In genomic region chr18:79394438-79395307, GRCh38 we compare ENCODE assay signal across 8 cellular contexts.
DNase-seq lines count a peak whose midpoint lies in the region; ATAC-seq and TF ChIP-seq lines count a peak whose summit lies in the region.

No MANE protein-coding gene starts in this region.

- DNase-seq in AG04449 (ENCODE audit: low read depth, low spot score), result no peak
- peak; percentile 87 for DNase-seq in activated CD4-positive, alpha-beta T cell treated with anti-CD3 and anti-CD28 coated beads for 48 hours
- DNase-seq in GF-D8 (lab: John Stamatoyannopoulos, UW), result no peak

- no peaks in the 10 kb centered on the region for H3K9me3 Mint-ChIP-seq in stimulated activated memory B cell treated with anti-CD40 and anti-IgM and Interleukin-4, amounts not matched to agents 10 μg/mL and 1 μg/mL and 100 μg/mL, for 72 hours

- ATAC-seq in HG03175 (IDR thresholded peaks at IDR 0.05; ENCODE audit: unreplicated experiment) (peak; percentile 9), GM18873 (IDR thresholded peaks at IDR 0.05; ENCODE audit: low FRiP score, unreplicated experiment) (no peak)
- ATAC-seq in stimulated activated memory B cell treated with anti-CD40 and anti-IgM and Interleukin-4, amounts not matched to agents 10 μg/mL and 1 μg/mL and 100 μg/mL, for 72 hours, result peak; percentile 51

- CTCF ChIA-PET in AG04449 (lab: Yijun Ruan, JAX), result interaction anchor here (1.0 to 2.7 kb wide), 3 partner anchors 10 to 134 kb away, joined by 3 to 32 read pairs (median 21); no protein-coding TSS in a partner anchor

- H3K4me3 Mint-ChIP-seq in stimulated activated memory B cell treated with anti-CD40 and anti-IgM and Interleukin-4, amounts not matched to agents 10 μg/mL and 1 μg/mL and 100 μg/mL, for 72 hours, result peak overlapping the region; percentile 74

- H3K36me3 ChIP-seq in duodenal mucosa (ENCODE audit: control insufficient read depth in 1 of 2, insufficient read depth in 2 of 2, low read length in 2 of 2), result no peaks in the 10 kb centered on the region
- H3K36me3 ChIP-seq in mucosa of stomach (ENCODE audit: control insufficient read depth, insufficient read depth, low read length), result no peaks in the 10 kb centered on the region

- TF ChIP-seq CTCF in AG04449 (IDR thresholded peaks at IDR 0.05; ENCODE audit: insufficient read depth, low read length, missing control alignments), result no peak

- H3K4me3 ChIP-seq in AG04449 (ENCODE audit: low read depth, low read length) (peak overlapping the region; percentile 8; the same call in 1 of the 2 replicates), duodenal mucosa (ENCODE audit: low read depth in 1 of 2, low read length in 2 of 2) (peak overlapping the region; percentile 53 to 56), mucosa of stomach (ENCODE audit: low read length) (no peak overlapping the region)

- no peaks in the 10 kb centered on the region for H3K9me3 ChIP-seq in duodenal mucosa (ENCODE audit: control insufficient read depth in 1 of 2, low read length in 2 of 2)
- H3K9me3 ChIP-seq in mucosa of stomach (ENCODE audit: control insufficient read depth, low read length), result no peaks in the 10 kb centered on the region

- H3K27me3 Mint-ChIP-seq in stimulated activated memory B cell treated with anti-CD40 and anti-IgM and Interleukin-4, amounts not matched to agents 10 μg/mL and 1 μg/mL and 100 μg/mL, for 72 hours, result no peaks in the 10 kb centered on the region

- H3K27me3 ChIP-seq in duodenal mucosa (ENCODE audit: control insufficient read depth in 1 of 2, insufficient read depth in 2 of 2, low read length in 2 of 2), result peaks cover 18 to 46% of the 10 kb centered on the region in 2 donors
- peaks cover 53% of the 10 kb centered on the region for H3K27me3 ChIP-seq in mucosa of stomach (ENCODE audit: control insufficient read depth, insufficient read depth, low read length)

- peaks cover 10 to 22% of the 10 kb centered on the region in 2 donors for H3K4me1 ChIP-seq in duodenal mucosa (ENCODE audit: control insufficient read depth in 1 of 2, insufficient read depth in 2 of 2, low read length in 2 of 2)
- H3K4me1 ChIP-seq in mucosa of stomach (ENCODE audit: control insufficient read depth, insufficient read depth, low read length), result peaks cover 18% of the 10 kb centered on the region

- peak overlapping the region; percentile 92 for H3K27ac Mint-ChIP-seq in stimulated activated memory B cell treated with anti-CD40 and anti-IgM and Interleukin-4, amounts not matched to agents 10 μg/mL and 1 μg/mL and 100 μg/mL, for 72 hours

- peaks cover 40% of the 10 kb centered on the region for H3K4me1 Mint-ChIP-seq in stimulated activated memory B cell treated with anti-CD40 and anti-IgM and Interleukin-4, amounts not matched to agents 10 μg/mL and 1 μg/mL and 100 μg/mL, for 72 hours

- peaks cover 12% of the 10 kb centered on the region for H3K36me3 Mint-ChIP-seq in stimulated activated memory B cell treated with anti-CD40 and anti-IgM and Interleukin-4, amounts not matched to agents 10 μg/mL and 1 μg/mL and 100 μg/mL, for 72 hours

- H3K9ac ChIP-seq in duodenal mucosa (ENCODE audit: low read depth in 1 of 2, low read length in 2 of 2), result peak overlapping the region; percentile 47 to 56
- peak overlapping the region; percentile 64 for H3K9ac ChIP-seq in mucosa of stomach (ENCODE audit: low read length)

- peak overlapping the region; percentile 51 for H3K27ac ChIP-seq in duodenal mucosa (ENCODE audit: low read depth, low read length)

- POLR2A ChIA-PET in AG04449 (lab: Yijun Ruan, JAX), result no interaction called here
